ENCODE assay signal across 8 cellular contexts in genomic region chr22:26398741-26399153, GRCh38. TPM values are rescaled to one million over a fixed set of nuclear protein-coding genes. Genes with fewer than 3 reads are reported as not detected.
DNase-seq lines count a peak whose midpoint lies in the region; ATAC-seq and TF ChIP-seq lines count a peak whose summit lies in the region.

No MANE protein-coding gene starts in this region.

- H3K4me3 ChIP-seq in GM12875 (ENCODE audit: low read depth, low read length) = no peak overlapping the region

- TF ChIP-seq CTCF in GM12875 (IDR thresholded peaks at IDR 0.05; ENCODE audit: borderline replicate concordance, insufficient read depth, low read depth, low read length) (peak; percentile 55; the same call in 1 of the 2 replicates), endothelial cell (IDR thresholded peaks at IDR 0.05; ENCODE audit: unreplicated experiment) (peak; percentile 32)

- H3K4me3 Mint-ChIP-seq in endothelial cell (ENCODE audit: unreplicated experiment) = no peak overlapping the region
- no peak overlapping the region for H3K4me3 Mint-ChIP-seq in stimulated activated naive B cell treated with anti-CD40 and anti-IgM and Interleukin-4, amounts not matched to agents 10 μg/mL and 1 μg/mL and 100 μg/mL, for 72 hours

- ATAC-seq in stimulated activated naive B cell treated with anti-CD40 and anti-IgM and Interleukin-4, amounts not matched to agents 10 μg/mL and 1 μg/mL and 100 μg/mL, for 72 hours (replicated peaks) = peak; percentile 94 to 97
- ATAC-seq in GM18858 (IDR thresholded peaks at IDR 0.05; ENCODE audit: unreplicated experiment) = no peak

- no peaks in the 10 kb centered on the region for H3K9me3 Mint-ChIP-seq in endothelial cell (ENCODE audit: unreplicated experiment)
- H3K9me3 Mint-ChIP-seq in stimulated activated naive B cell treated with anti-CD40 and anti-IgM and Interleukin-4, amounts not matched to agents 10 μg/mL and 1 μg/mL and 100 μg/mL, for 72 hours = no peaks in the 10 kb centered on the region

- DNase-seq in ACHN (peak; percentile 65), NCI-H446 treated with DMSO at 0.1 percent for 48 hours (lab: John Stamatoyannopoulos, UW) (peak; percentile 14), endothelial cell (ENCODE audit: low spot score) (peak; percentile 63), myocyte (ENCODE audit: low read depth) (peak; percentile 73)
- DNase-seq in activated CD8-positive, alpha-beta memory T cell treated with anti-CD3 and anti-CD28 coated beads for 4 hours (ENCODE audit: low read depth in 2 of 2) = peak; percentile 6 to 19
- DNase-seq in stimulated activated naive B cell treated with anti-CD40 and anti-IgM and Interleukin-4, amounts not matched to agents 10 μg/mL and 1 μg/mL and 100 μg/mL, for 72 hours = peak; percentile 51

- H3K4me1 Mint-ChIP-seq in endothelial cell (ENCODE audit: unreplicated experiment) = peaks cover 10% of the 10 kb centered on the region
- H3K4me1 Mint-ChIP-seq in stimulated activated naive B cell treated with anti-CD40 and anti-IgM and Interleukin-4, amounts not matched to agents 10 μg/mL and 1 μg/mL and 100 μg/mL, for 72 hours = peaks cover 7 to 12% of the 10 kb centered on the region in 2 donors

- no peak overlapping the region for H3K27ac Mint-ChIP-seq in endothelial cell (ENCODE audit: unreplicated experiment)
- no peak overlapping the region for H3K27ac Mint-ChIP-seq in stimulated activated naive B cell treated with anti-CD40 and anti-IgM and Interleukin-4, amounts not matched to agents 10 μg/mL and 1 μg/mL and 100 μg/mL, for 72 hours

- in situ Hi-C loops in ACHN (cut with HindIII; ENCODE audit: low pct_ligation_motif_present, low pct_unique_long_range_greater_than_20kb, low sequenced_read_pairs) = no loop called here

- no peaks in the 10 kb centered on the region for H3K36me3 Mint-ChIP-seq in endothelial cell (ENCODE audit: low read depth, unreplicated experiment)
- no peaks in the 10 kb centered on the region for H3K36me3 Mint-ChIP-seq in stimulated activated naive B cell treated with anti-CD40 and anti-IgM and Interleukin-4, amounts not matched to agents 10 μg/mL and 1 μg/mL and 100 μg/mL, for 72 hours

- H3K27me3 Mint-ChIP-seq in endothelial cell (ENCODE audit: unreplicated experiment) = no peaks in the 10 kb centered on the region
- peaks cover 8 to 16% of the 10 kb centered on the region in 2 donors for H3K27me3 Mint-ChIP-seq in stimulated activated naive B cell treated with anti-CD40 and anti-IgM and Interleukin-4, amounts not matched to agents 10 μg/mL and 1 μg/mL and 100 μg/mL, for 72 hours

RNA-seq across cellular contexts. Expression of gene ASPHD2, which starts 30.3 kb away (rescaled TPM):
- 14.5 TPM for total RNA-seq in endothelial cell (ENCODE audit: unreplicated experiment)
- total RNA-seq in myocyte = 0.21 and 0.83 TPM in 2 replicates
- polyA plus RNA-seq in myocyte (2012) = 3.1 TPM

Comparison
In these comparisons a context has a peak if more than half of its experiments do, and no peak if none do; other contexts are left out.
1. DNase-seq: peak in every context shown above with its lines; median percentile 73 in myocyte; 65 in ACHN; 63 in endothelial cell; 51 in stimulated activated naive B cell treated with anti-CD40 and anti-IgM and Interleukin-4, amounts not matched to agents 10 μg/mL and 1 μg/mL and 100 μg/mL, for 72 hours; 14 in NCI-H446 treated with DMSO at 0.1 percent for 48 hours; 12 in activated CD8-positive, alpha-beta memory T cell treated with anti-CD3 and anti-CD28 coated beads for 4 hours.